25 cellular contexts compared by ENCODE assay signal in the genomic region with DNA sequence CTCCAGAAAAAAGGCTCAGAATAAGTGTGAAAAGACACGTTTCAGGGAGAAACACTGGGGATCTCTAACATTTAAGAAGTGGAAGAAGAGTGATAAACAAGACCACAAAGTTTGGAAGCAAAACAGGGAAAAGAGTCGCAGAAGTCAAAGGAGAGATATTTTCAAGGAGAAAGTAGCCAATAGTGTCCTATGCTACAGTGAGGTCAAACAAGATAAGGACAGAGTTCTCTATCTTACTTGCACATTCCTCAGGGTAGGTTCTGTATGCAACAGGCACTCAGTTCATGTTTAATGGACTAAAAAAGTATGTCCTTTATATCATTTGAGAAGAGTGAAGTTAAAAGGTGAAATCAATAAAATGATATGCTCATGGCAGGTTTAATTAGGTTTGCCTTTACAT.
"Had no signal": no experiment of that assay in that cellular context is flagged by ENCODE, and none has a peak within 500 bp of the region (broad histone marks: within the 10 kb centered on the region; RNA-seq: fewer than 3 reads in every experiment).

No MANE protein-coding gene starts in this region.

- FAIRE-seq: islet of Langerhans, kidney, urothelium cell line had no signal

- ATAC-seq: left colon; left lung; lower lobe of right lung; naive thymus-derived CD8-positive, alpha-beta T cell; sciatic nerve; stimulated activated effector memory CD8-positive, alpha-beta T cell treated with anti-CD3 and anti-CD28 coated beads, Interleukin-12 subunit alpha, Interleukin-12 subunit beta, amount 100 ng/mL, for 72 hours; upper lobe of right lung had no signal

- H3K9me3 ChIP-seq: left lung, lower lobe of right lung, right atrium auricular region, suprapubic skin, thoracic aorta, tibial artery, upper lobe of right lung had no signal

- DNase-seq: hypothalamus; immature natural killer cell; kidney; left colon; left lung; lower lobe of right lung; mammary epithelial cell; mesenchymal stem cell; naive thymus-derived CD8-positive, alpha-beta T cell; nucleus accumbens; stimulated activated CD4-positive, alpha-beta T cell treated with anti-CD3 and anti-CD28 coated beads, Interleukin-12 subunit alpha, Interleukin-12 subunit beta, amount 100 ng/mL, for 4 hours; stimulated activated CD4-positive, alpha-beta T cell treated with anti-CD3 and anti-CD28 coated beads, Interleukin-15, amount 100 ng/mL, for 24 hours; stimulated activated CD4-positive, alpha-beta T cell treated with anti-CD3 and anti-CD28 coated beads, Interleukin-4, amount 100 ng/mL, for 24 hours; stimulated activated naive CD4-positive, alpha-beta T cell; tibial artery; trophoblast cell; upper lobe of right lung had no signal

- H3K4me3 ChIP-seq: left lung, lower lobe of right lung, right atrium auricular region, skin epidermis, suprapubic skin, thoracic aorta, tibial artery, upper lobe of right lung had no signal

- H3K27me3 ChIP-seq: right atrium auricular region, suprapubic skin, tibial artery, upper lobe of right lung had no signal

- H3K4me1 ChIP-seq: left lung, lower lobe of right lung, right atrium auricular region, tibial artery, upper lobe of right lung had no signal

- H3K36me3 ChIP-seq: left lung, lower lobe of right lung, right atrium auricular region, suprapubic skin, thoracic aorta, tibial artery, upper lobe of right lung had no signal

- H3K27ac ChIP-seq: left lung, lower lobe of right lung, right atrium auricular region, skin epidermis, suprapubic skin, thoracic aorta, tibial artery, upper lobe of right lung had no signal
